In the genomic region with DNA sequence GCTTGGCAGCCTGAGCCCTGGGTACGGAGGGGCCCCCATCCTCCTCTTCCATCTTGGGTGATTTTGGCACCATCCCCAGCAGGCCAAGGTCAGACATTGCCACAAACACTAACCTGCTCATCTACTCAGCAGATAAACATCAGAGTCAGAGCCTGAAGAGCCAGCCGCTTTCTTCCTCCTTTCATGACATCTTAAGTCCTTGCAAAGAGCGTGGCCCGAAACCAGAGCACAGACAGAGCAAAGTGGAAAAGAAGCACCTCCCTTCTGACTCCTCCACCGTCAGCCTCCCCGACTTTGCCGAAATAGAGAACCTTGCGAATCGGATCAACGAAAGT, we compare ENCODE assay signal across 10 cellular contexts. TPM values are rescaled to one million over a fixed set of nuclear protein-coding genes. Genes with fewer than 3 reads are reported as not detected.
A peak's percentile ranks its signal among the peaks of the same experiment; 100 is the strongest.
DNase-seq lines count a peak whose midpoint lies in the region; ATAC-seq lines count a peak whose summit lies in the region.
"Had no signal": no experiment of that assay in that cellular context is flagged by ENCODE, and none has a peak within 500 bp of the region (broad histone marks: within the 10 kb centered on the region; RNA-seq: fewer than 3 reads in every experiment).

No MANE protein-coding gene starts in this region.

- in situ Hi-C loops in KBM-7 (cut with MboI; ENCODE audit: low pct_unique_long_range_greater_than_20kb, low sequenced_read_pairs), result no loop called here

- H3K27me3 ChIP-seq in CD4-positive, alpha-beta memory T cell (ENCODE audit: insufficient read depth, low read length), result no peaks in the 10 kb centered on the region
- no peaks in the 10 kb centered on the region for H3K27me3 ChIP-seq in naive thymus-derived CD4-positive, alpha-beta T cell (ENCODE audit: control insufficient read depth in 2 of 2, insufficient read depth in 2 of 2, low read length in 2 of 2)

- H3K27ac Mint-ChIP-seq in CD4-positive, alpha-beta memory T cell, result peak overlapping the region; percentile 94 to 99 (median 96)
- peak overlapping the region; percentile 99 for H3K27ac Mint-ChIP-seq in activated naive CD4-positive, alpha-beta T cell treated with anti-CD3 and anti-CD28 coated beads for 36 hours
- H3K27ac Mint-ChIP-seq in naive thymus-derived CD4-positive, alpha-beta T cell, result peak overlapping the region; percentile 90 to 99 (median 98)

- H3K4me1 Mint-ChIP-seq in CD4-positive, alpha-beta memory T cell, result peaks cover 60 to 86% (median 74%) of the 10 kb centered on the region in 4 donors
- peaks cover 75% of the 10 kb centered on the region for H3K4me1 Mint-ChIP-seq in activated naive CD4-positive, alpha-beta T cell treated with anti-CD3 and anti-CD28 coated beads for 36 hours (ENCODE audit: low read depth)
- H3K4me1 Mint-ChIP-seq in naive thymus-derived CD4-positive, alpha-beta T cell, result peaks cover 53 to 85% (median 80%) of the 10 kb centered on the region in 7 donors

- H3K27me3 Mint-ChIP-seq in CD4-positive, alpha-beta memory T cell, result peaks cover 2% of the 10 kb centered on the region in 2 donors
- H3K27me3 Mint-ChIP-seq in activated naive CD4-positive, alpha-beta T cell treated with anti-CD3 and anti-CD28 coated beads for 36 hours (ENCODE audit: low read depth), result peaks cover 3% of the 10 kb centered on the region
- H3K27me3 Mint-ChIP-seq in naive thymus-derived CD4-positive, alpha-beta T cell, result peaks cover 0 to 9% (median 0%) of the 10 kb centered on the region in 5 donors

- H3K9me3 Mint-ChIP-seq in CD4-positive, alpha-beta memory T cell, result peaks cover 0 to 12% (median 0%) of the 10 kb centered on the region in 8 donors
- no peaks in the 10 kb centered on the region for H3K9me3 Mint-ChIP-seq in activated naive CD4-positive, alpha-beta T cell treated with anti-CD3 and anti-CD28 coated beads for 36 hours
- peaks cover 0 to 18% (median 0%) of the 10 kb centered on the region in 11 donors for H3K9me3 Mint-ChIP-seq in naive thymus-derived CD4-positive, alpha-beta T cell

- H3K4me3 Mint-ChIP-seq in CD4-positive, alpha-beta memory T cell, result peak overlapping the region; percentile 87 to 96 (median 89)
- H3K4me3 Mint-ChIP-seq in activated naive CD4-positive, alpha-beta T cell treated with anti-CD3 and anti-CD28 coated beads for 36 hours, result peak overlapping the region; percentile 80
- H3K4me3 Mint-ChIP-seq in naive thymus-derived CD4-positive, alpha-beta T cell, result peak overlapping the region; percentile 91 to 97 (median 94)

- no peaks in the 10 kb centered on the region for H3K36me3 ChIP-seq in CD4-positive, alpha-beta memory T cell (ENCODE audit: insufficient read depth, low read length)
- H3K36me3 ChIP-seq in naive thymus-derived CD4-positive, alpha-beta T cell (ENCODE audit: control insufficient read depth in 2 of 3, insufficient read depth in 3 of 3, low read length in 3 of 3), result no peaks in the 10 kb centered on the region

- H3K9me3 ChIP-seq in CD4-positive, alpha-beta memory T cell (ENCODE audit: control insufficient read depth in 1 of 2, low read length in 2 of 2), result no peaks in the 10 kb centered on the region
- no peaks in the 10 kb centered on the region for H3K9me3 ChIP-seq in naive thymus-derived CD4-positive, alpha-beta T cell (ENCODE audit: control insufficient read depth in 2 of 3, low read length in 3 of 3)

- peak overlapping the region; percentile 61 to 63 for H3K4me3 ChIP-seq in CD4-positive, alpha-beta memory T cell (ENCODE audit: low read length in 2 of 2)
- H3K4me3 ChIP-seq in naive thymus-derived CD4-positive, alpha-beta T cell (ENCODE audit: low read length), result peak overlapping the region; percentile 57
- H3K4me3 ChIP-seq: SK-N-MC had no signal

- CTCF ChIA-PET in CD4-positive, alpha-beta memory T cell (lab: Charles Lee; ENCODE audit: partially characterized antibody), result interaction anchor here (0.8 to 3.3 kb wide), 21 partner anchors 9 to 584 kb away, joined by 3 to 182 read pairs (median 6); partner anchors contain the start of genes NXN and TIMM22
- CTCF ChIA-PET in activated naive CD4-positive, alpha-beta T cell treated with anti-CD3 and anti-CD28 coated beads for 36 hours (lab: Charles Lee), result interaction anchor here (0.6 to 3.2 kb wide), 20 partner anchors 14 to 568 kb away, joined by 3 to 124 read pairs (median 6); no protein-coding TSS in a partner anchor
- CTCF ChIA-PET in naive thymus-derived CD4-positive, alpha-beta T cell (lab: Charles Lee), result interaction anchor here (0.8 to 2.5 kb wide), 11 partner anchors 10 to 289 kb away, joined by 3 to 63 read pairs (median 6); no protein-coding TSS in a partner anchor

- intact Hi-C loops in CD4-positive, alpha-beta memory T cell (cut with micrococcal nuclease), result loop anchor here (5.0 kb wide), 1 partner anchor 584 kb away; the partner anchor contains the start of gene TIMM22
- intact Hi-C loops in activated naive CD4-positive, alpha-beta T cell treated with anti-CD3 and anti-CD28 coated beads for 36 hours (cut with micrococcal nuclease), result loop anchor here (2.0 to 5.0 kb wide), 5 partner anchors 144 to 568 kb away; partner anchors contain the start of genes GLOD4 and MRM3
- intact Hi-C loops in naive thymus-derived CD4-positive, alpha-beta T cell (cut with micrococcal nuclease), result loop anchor here (1.0 to 5.0 kb wide), 4 partner anchors 144 to 569 kb away; no protein-coding TSS in a partner anchor
- intact Hi-C loops in left ventricle myocardium superior (cut with micrococcal nuclease), result loop anchor here (5.0 kb wide), 1 partner anchor 289 kb away; no protein-coding TSS in a partner anchor

- H3K27ac ChIP-seq in CD4-positive, alpha-beta memory T cell (ENCODE audit: low read depth, low read length), result peak overlapping the region; percentile 85
- H3K27ac ChIP-seq in naive thymus-derived CD4-positive, alpha-beta T cell (ENCODE audit: low read depth, low read length), result peak overlapping the region; percentile 88
- H3K27ac ChIP-seq in caudate nucleus (ENCODE audit: low read depth, low read length), result no peak overlapping the region
- H3K27ac ChIP-seq: SK-N-MC had no signal

- peaks cover 13 to 23% of the 10 kb centered on the region in 2 donors for H3K36me3 Mint-ChIP-seq in CD4-positive, alpha-beta memory T cell
- peaks cover 31% of the 10 kb centered on the region for H3K36me3 Mint-ChIP-seq in activated naive CD4-positive, alpha-beta T cell treated with anti-CD3 and anti-CD28 coated beads for 36 hours (ENCODE audit: low read depth)
- peaks cover 0 to 44% (median 5%) of the 10 kb centered on the region in 5 donors for H3K36me3 Mint-ChIP-seq in naive thymus-derived CD4-positive, alpha-beta T cell

- peak in 1 of 5 donors; percentile 59 for DNase-seq in CD4-positive, alpha-beta memory T cell
- DNase-seq in UCSD-AML1 (lab: John Stamatoyannopoulos, UW; ENCODE audit: unreplicated experiment) (peak; percentile 28), KBM-7 (no peak), left ventricle myocardium superior (no peak), caudate nucleus (lab: John Stamatoyannopoulos, UW) (no peak)
- DNase-seq in activated naive CD4-positive, alpha-beta T cell treated with anti-CD3 and anti-CD28 coated beads for 36 hours, result peak; percentile 44
- peak in 8 of 9 donors; percentile 33 to 54 (median 37) for DNase-seq in naive thymus-derived CD4-positive, alpha-beta T cell
- DNase-seq: mesendoderm had no signal

- H3K4me1 ChIP-seq in CD4-positive, alpha-beta memory T cell (ENCODE audit: insufficient read depth, low read length), result peaks cover 80% of the 10 kb centered on the region
- peaks cover 57 to 65% of the 10 kb centered on the region in 2 donors for H3K4me1 ChIP-seq in naive thymus-derived CD4-positive, alpha-beta T cell (ENCODE audit: control insufficient read depth in 2 of 2, insufficient read depth in 2 of 2, low read length in 2 of 2)

- no peak for ATAC-seq in naive thymus-derived CD4-positive, alpha-beta T cell
- ATAC-seq in left ventricle myocardium superior, result no peak
- ATAC-seq in GM21447 (IDR thresholded peaks at IDR 0.05; ENCODE audit: unreplicated experiment), result no peak

- POLR2A ChIA-PET in CD4-positive, alpha-beta memory T cell (lab: Charles Lee; ENCODE audit: partially characterized antibody), result interaction anchor here (0.6 to 1.7 kb wide), 7 partner anchors 77 to 287 kb away, joined by 3 to 22 read pairs (median 6); no protein-coding TSS in a partner anchor
- POLR2A ChIA-PET in naive thymus-derived CD4-positive, alpha-beta T cell (lab: Charles Lee), result interaction anchor here (0.6 to 2.4 kb wide), 9 partner anchors 9 to 288 kb away, joined by 3 to 19 read pairs (median 9); no protein-coding TSS in a partner anchor

RNA-seq across cellular contexts. Expression of gene RFLNB, which starts 32.8 kb away (rescaled TPM):
- total RNA-seq in CD4-positive, alpha-beta memory T cell, result 10 to 100 TPM; 20.5 to 21.6 TPM
- polyA plus RNA-seq in CD4-positive, alpha-beta memory T cell, result 10 to 100 TPM; 19.6 to 20.4 TPM
- total RNA-seq in activated naive CD4-positive, alpha-beta T cell treated with anti-CD3 and anti-CD28 coated beads for 36 hours, result 10 to 100 TPM; 34.3 to 35.6 TPM
- 100 to 1,000 TPM in 1 of 5 experiments, 10 to 100 TPM in 4; 53.9 to 180 (median 59.2) TPM for total RNA-seq in naive thymus-derived CD4-positive, alpha-beta T cell
- polyA plus RNA-seq in naive thymus-derived CD4-positive, alpha-beta T cell, result 10 to 100 TPM; 38.8 to 43.9 TPM
- total RNA-seq in left ventricle myocardium superior, result 17.4 TPM

Comparison
In these comparisons a context has a peak if more than half of its experiments do, and no peak if none do; other contexts are left out.
1. DNase-seq: peak in UCSD-AML1 (single experiment), activated naive CD4-positive, alpha-beta T cell treated with anti-CD3 and anti-CD28 coated beads for 36 hours (single experiment) and naive thymus-derived CD4-positive, alpha-beta T cell (8 of 9); none in KBM-7 (single experiment), left ventricle myocardium superior (single experiment) and caudate nucleus (0 of 61).
2. Peak in every context shown above with its lines, with median percentiles within 50 percentile points of each other: H3K27ac Mint-ChIP-seq and H3K4me3 Mint-ChIP-seq.